Comparison of ENCODE assay signal across 8 cellular contexts in the genomic region with DNA sequence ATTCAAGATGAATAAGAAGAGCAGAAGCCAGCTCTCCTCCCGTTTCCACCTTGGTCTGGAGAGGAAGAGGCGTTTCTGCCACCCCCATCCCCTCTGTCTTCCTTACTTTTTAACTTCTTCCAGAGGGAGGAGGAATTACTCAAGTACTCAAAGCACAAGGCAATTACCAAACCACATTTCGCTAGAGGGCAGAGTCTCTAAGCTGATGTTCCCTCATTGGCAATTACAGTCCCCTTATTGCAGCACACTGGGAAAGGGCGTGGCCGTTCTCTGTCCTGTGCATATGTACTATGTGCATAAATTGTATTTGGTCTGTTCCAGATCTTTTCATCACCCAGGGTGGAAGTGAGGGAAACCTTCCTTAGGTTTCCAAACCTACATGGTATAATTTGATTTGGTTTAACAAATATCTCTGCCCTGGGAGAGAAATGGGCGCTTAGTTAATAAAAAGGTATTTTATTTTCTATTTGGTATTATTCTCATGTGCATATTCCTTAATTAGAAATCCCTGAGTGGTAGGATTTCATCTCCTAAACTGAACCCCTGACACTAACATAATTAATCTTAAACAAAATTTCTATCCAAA. TPM values are rescaled to one million over a fixed set of nuclear protein-coding genes. Genes with fewer than 3 reads are reported as not detected.
DNase-seq lines count a peak whose midpoint lies in the region; ATAC-seq, FAIRE-seq and TF ChIP-seq lines count a peak whose summit lies in the region.

No MANE protein-coding gene starts in this region.

- no peak for FAIRE-seq in GM12891 (lab: Jason Lieb, UNC)

- no peak for TF ChIP-seq EP300 in esophagus muscularis mucosa (IDR thresholded peaks at IDR 0.05)

- intact Hi-C loops in Panc1 (cut with micrococcal nuclease; ENCODE audit: unreplicated experiment): no loop called here
- intact Hi-C loops in esophagus muscularis mucosa (cut with DNase I): no loop called here

- H3K27me3 ChIP-seq in Panc1 (ENCODE audit: control insufficient read depth, insufficient read depth, low read length) (no peaks in the 10 kb centered on the region), esophagus muscularis mucosa (no peaks in the 10 kb centered on the region)

- H3K9me3 ChIP-seq in HEK293 (ENCODE audit: control insufficient read depth, insufficient read depth, low read depth, low read length): no peaks in the 10 kb centered on the region
- H3K9me3 ChIP-seq in Panc1 (ENCODE audit: control insufficient read depth, insufficient read depth, low read depth, low read length): no peaks in the 10 kb centered on the region
- no peaks in the 10 kb centered on the region for H3K9me3 ChIP-seq in esophagus muscularis mucosa

- no peak overlapping the region for H3K4me3 ChIP-seq in HEK293 (ENCODE audit: low read depth, low read length)
- no peak overlapping the region for H3K4me3 ChIP-seq in Panc1 (ENCODE audit: low read depth in 2 of 2, low read length in 2 of 2)
- H3K4me3 ChIP-seq in esophagus muscularis mucosa: no peak overlapping the region

- ATAC-seq in Panc1 (peak; percentile 85), omental fat pad (ENCODE audit: low FRiP score) (peak; percentile 73), HG02623 (IDR thresholded peaks at IDR 0.05; ENCODE audit: unreplicated experiment) (no peak)

- TF ChIP-seq POLR2A in esophagus muscularis mucosa (IDR thresholded peaks at IDR 0.05; ENCODE audit: low read depth) (no peak), GM12891 (IDR thresholded peaks at IDR 0.05; ENCODE audit: low read depth, low read length) (no peak)

- TF ChIP-seq CTCF in HEK293 (tag by site-specific recombination; IDR thresholded peaks at IDR 0.05): peak; percentile 48; the same call in 1 of the 2 replicates
- peak; percentile 57 for TF ChIP-seq CTCF in Panc1 (IDR thresholded peaks at IDR 0.05)
- peak; percentile 20 to 35 (median 21) for TF ChIP-seq CTCF in esophagus muscularis mucosa (IDR thresholded peaks at IDR 0.05)
- no peak for TF ChIP-seq CTCF in omental fat pad (IDR thresholded peaks at IDR 0.05)

- no TSS peak for BruUV-seq in Panc1 (replicated peaks; lab: Mats Ljungman, UMichigan)

- POLR2A ChIA-PET in HEK293 (lab: Yijun Ruan, JAX): interaction anchor here (1.0 to 1.1 kb wide), 2 partner anchors 21 to 69 kb away, joined by 3 to 5 read pairs; partner anchors contain the start of gene RNF20
- POLR2A ChIA-PET in Panc1 (lab: Charles Lee): no interaction called here

- in situ Hi-C loops in ACHN (cut with HindIII; ENCODE audit: low pct_ligation_motif_present, low pct_unique_long_range_greater_than_20kb, low sequenced_read_pairs) (no loop called here), Panc1 (cut with HindIII; ENCODE audit: low pct_unique_long_range_greater_than_20kb, low sequenced_read_pairs) (no loop called here)

- WGBS in esophagus muscularis mucosa: 43% methylated on average over 6 of the region's 6 CpGs

- no peak overlapping the region for H3K27ac ChIP-seq in HEK293 (ENCODE audit: extremely low read depth, low read depth, low read length)
- H3K27ac ChIP-seq in Panc1 (ENCODE audit: low read length): no peak overlapping the region
- H3K27ac ChIP-seq in esophagus muscularis mucosa (replicated peaks in 1 of 4): no peak overlapping the region

- H3K4me1 ChIP-seq in HEK293 (ENCODE audit: control insufficient read depth, insufficient read depth, low read length): no peaks in the 10 kb centered on the region
- H3K4me1 ChIP-seq in Panc1 (ENCODE audit: control insufficient read depth, insufficient read depth, low read length): no peaks in the 10 kb centered on the region; the same call in 1 of the 2 replicates
- no peaks in the 10 kb centered on the region for H3K4me1 ChIP-seq in esophagus muscularis mucosa

- peak; percentile 79 for DNase-seq in ACHN
- DNase-seq in Panc1 (ENCODE audit: low read depth, low spot score): no peak
- no peak for DNase-seq in esophagus muscularis mucosa (ENCODE audit: extremely low spot score)
- DNase-seq in omental fat pad (ENCODE audit: low spot score): no peak
- DNase-seq in activated CD4-positive, CD25-positive, alpha-beta regulatory T cell (lab: John Stamatoyannopoulos, UW): no peak
- DNase-seq in GM12891 (ENCODE audit: insufficient read length, low spot score): no peak

- CTCF ChIA-PET in HEK293 (lab: Yijun Ruan, JAX) (interaction anchor here (0.6 to 15.0 kb wide), 14 partner anchors 9 to 618 kb away, joined by 3 to 396 read pairs (median 5); partner anchors contain the start of gene RNF20), Panc1 (lab: Charles Lee) (interaction anchor here (0.5 to 1.0 kb wide), 2 partner anchors 22 to 44 kb away, joined by 3 read pairs; no protein-coding TSS in a partner anchor)

- H3K36me3 ChIP-seq in HEK293 (ENCODE audit: control insufficient read depth in 2 of 2, insufficient read depth in 1 of 2, low read length in 2 of 2) (no peaks in the 10 kb centered on the region), Panc1 (ENCODE audit: control insufficient read depth, insufficient read depth, low read length) (no peaks in the 10 kb centered on the region), esophagus muscularis mucosa (no peaks in the 10 kb centered on the region)

TF ChIP-seq in HEK293, 187 proteins besides CTCF, POLR2A, EP300 and RAD21 (continues in another document):
- TF ChIP-seq ZNF184 (tag by site-specific recombination; IDR thresholded peaks at IDR 0.05) (no peak), ZNF610 (tag by site-specific recombination; IDR thresholded peaks at IDR 0.05; ENCODE audit: borderline replicate concordance) (no peak), FEZF1 (tag by site-specific recombination; IDR thresholded peaks at IDR 0.05) (no peak), MYNN (tag by site-specific recombination; IDR thresholded peaks at IDR 0.05; ENCODE audit: borderline replicate concordance) (no peak), TRIM28 (IDR thresholded peaks at IDR 0.05; ENCODE audit: borderline replicate concordance, low read length) (no peak), KLF1 (tag by site-specific recombination; IDR thresholded peaks at IDR 0.05) (peak; percentile 47), IKZF3 (tag by site-specific recombination; IDR thresholded peaks at IDR 0.05) (peak; percentile 57)
- TF ChIP-seq, protein P1, sequence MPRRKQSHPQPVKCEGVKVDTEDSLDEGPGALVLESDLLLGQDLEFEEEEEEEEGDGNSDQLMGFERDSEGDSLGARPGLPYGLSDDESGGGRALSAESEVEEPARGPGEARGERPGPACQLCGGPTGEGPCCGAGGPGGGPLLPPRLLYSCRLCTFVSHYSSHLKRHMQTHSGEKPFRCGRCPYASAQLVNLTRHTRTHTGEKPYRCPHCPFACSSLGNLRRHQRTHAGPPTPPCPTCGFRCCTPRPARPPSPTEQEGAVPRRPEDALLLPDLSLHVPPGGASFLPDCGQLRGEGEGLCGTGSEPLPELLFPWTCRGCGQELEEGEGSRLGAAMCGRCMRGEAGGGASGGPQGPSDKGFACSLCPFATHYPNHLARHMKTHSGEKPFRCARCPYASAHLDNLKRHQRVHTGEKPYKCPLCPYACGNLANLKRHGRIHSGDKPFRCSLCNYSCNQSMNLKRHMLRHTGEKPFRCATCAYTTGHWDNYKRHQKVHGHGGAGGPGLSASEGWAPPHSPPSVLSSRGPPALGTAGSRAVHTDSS (tag by site-specific recombination; IDR thresholded peaks at IDR 0.05): no peak

TF ChIP-seq in GM12891, 5 proteins besides CTCF, POLR2A, EP300 and RAD21:
- no peak for TF ChIP-seq TAF1 (IDR thresholded peaks at IDR 0.05; ENCODE audit: low read depth, low read length)
- no peak for TF ChIP-seq SPI1 (IDR thresholded peaks at IDR 0.05; ENCODE audit: low read depth, low read length)
- TF ChIP-seq POU2F2 (IDR thresholded peaks at IDR 0.05; ENCODE audit: low read depth, low read length): no peak
- TF ChIP-seq POLR2AphosphoS5 (IDR thresholded peaks at IDR 0.05; ENCODE audit: low read depth, low read length): no peak
TF ChIP-seq in GM12891: peak in this region for 0.

RNA-seq across cellular contexts. Expression of gene ALDOB, which starts 29.8 kb away (rescaled TPM):
- total RNA-seq in Panc1 (2021; ENCODE audit: unreplicated experiment) (0.67 TPM), esophagus muscularis mucosa (under 1 TPM in 2 of 4 donors, not detected in 2; 0.23 to 0.33 TPM), omental fat pad (under 1 TPM in 1 of 4 donors, not detected in 3; 0.38 TPM)
- polyA plus RNA-seq in Panc1 (2012; ENCODE audit: insufficient read length): not detected
- not detected for polyA plus RNA-seq in GM12891 (2012; ENCODE audit: low read depth, missing spikeins)

Comparison
In these comparisons a context has a peak if more than half of its experiments do, and no peak if none do; other contexts are left out.
1. CTCF ChIP-seq: peak in HEK293 (single experiment), Panc1 (single experiment) and esophagus muscularis mucosa (3 of 3); none in omental fat pad (0 of 3).